In genomic region chr11:48004456-48004855, GRCh38 we compare ENCODE assay signal across 10 cellular contexts. TPM values are rescaled to one million over a fixed set of nuclear protein-coding genes. Genes with fewer than 3 reads are reported as not detected.
A peak's percentile ranks its signal among the peaks of the same experiment; 100 is the strongest.
DNase-seq lines count a peak whose midpoint lies in the region; ATAC-seq and TF ChIP-seq lines count a peak whose summit lies in the region.
"Had no signal": no experiment of that assay in that cellular context is flagged by ENCODE, and none has a peak within 500 bp of the region (broad histone marks: within the 10 kb centered on the region; RNA-seq: fewer than 3 reads in every experiment).

No MANE protein-coding gene starts in this region.

- no peak for DNase-seq in stimulated activated naive CD8-positive, alpha-beta T cell treated with anti-CD3 and anti-CD28 coated beads, Interleukin-15, Interleukin-2, amounts not matched to agents 100 U/mL and 50 U/mL, for 24 hours
- DNase-seq in activated CD8-positive, alpha-beta T cell treated with anti-CD3 and anti-CD28 coated beads for 36 hours, result peak; percentile 40
- DNase-seq in mesenchymal stem cell (no peak), MV-4-11 (lab: John Stamatoyannopoulos, UW) (no peak), kidney glomerular epithelial cell (lab: John Stamatoyannopoulos, UW) (no peak), globus pallidus (ENCODE audit: low spot score) (no peak), foreskin fibroblast (no peak)
- DNase-seq: BE2C, NCI-H1436 treated with DMSO at 0.1 percent for 48 hours had no signal

- no peaks in the 10 kb centered on the region for H3K36me3 Mint-ChIP-seq in stimulated activated naive CD8-positive, alpha-beta T cell treated with anti-CD3 and anti-CD28 coated beads, Interleukin-15, Interleukin-2, amounts not matched to agents 100 ng/mL and 50 ng/mL, for 24 hours (ENCODE audit: low read depth)
- peaks cover 2% of the 10 kb centered on the region for H3K36me3 Mint-ChIP-seq in activated CD8-positive, alpha-beta T cell treated with anti-CD3 and anti-CD28 coated beads for 36 hours (ENCODE audit: low read depth)

- peak overlapping the region; percentile 99 for H3K27ac Mint-ChIP-seq in stimulated activated naive CD8-positive, alpha-beta T cell treated with anti-CD3 and anti-CD28 coated beads, Interleukin-15, Interleukin-2, amounts not matched to agents 100 ng/mL and 50 ng/mL, for 24 hours
- peak overlapping the region; percentile 98 for H3K27ac Mint-ChIP-seq in activated CD8-positive, alpha-beta T cell treated with anti-CD3 and anti-CD28 coated beads for 36 hours

- no peak overlapping the region for H3K4me2 ChIP-seq in mesenchymal stem cell (ENCODE audit: low read length, poor library complexity, severe bottlenecking)

- no peak overlapping the region for H3K27ac ChIP-seq in mesenchymal stem cell (ENCODE audit: low read length, poor library complexity, severe bottlenecking)

- no peak overlapping the region for H3K23ac ChIP-seq in mesenchymal stem cell (ENCODE audit: low read length in 2 of 2)

- no peaks in the 10 kb centered on the region for H3K9me3 ChIP-seq in mesenchymal stem cell (ENCODE audit: control insufficient read depth, low read length)
- H3K9me3 ChIP-seq: BE2C had no signal

- no peak overlapping the region for H3K4me3 ChIP-seq in mesenchymal stem cell (ENCODE audit: insufficient read depth in 1 of 2, low read depth in 1 of 2, low read length in 2 of 2)
- no peak overlapping the region for H3K4me3 ChIP-seq in foreskin fibroblast (ENCODE audit: low read depth in 1 of 2, low read length in 2 of 2)

- no peak overlapping the region for H3K18ac ChIP-seq in mesenchymal stem cell (ENCODE audit: low read depth in 1 of 2, low read length in 2 of 2)

- peaks cover 98% of the 10 kb centered on the region for H3K4me1 Mint-ChIP-seq in stimulated activated naive CD8-positive, alpha-beta T cell treated with anti-CD3 and anti-CD28 coated beads, Interleukin-15, Interleukin-2, amounts not matched to agents 100 ng/mL and 50 ng/mL, for 24 hours (ENCODE audit: low read depth)
- peaks cover 79% of the 10 kb centered on the region for H3K4me1 Mint-ChIP-seq in activated CD8-positive, alpha-beta T cell treated with anti-CD3 and anti-CD28 coated beads for 36 hours (ENCODE audit: low read depth)

- no peak overlapping the region for H4K91ac ChIP-seq in mesenchymal stem cell (ENCODE audit: low read length)

- TF ChIP-seq CTCF in activated CD8-positive, alpha-beta T cell treated with anti-CD3 and anti-CD28 coated beads for 36 hours (IDR thresholded peaks at IDR 0.05), result no peak
- no peak for TF ChIP-seq CTCF in foreskin fibroblast (IDR thresholded peaks at IDR 0.05; ENCODE audit: low read depth, low read length)

- WGBS in mesenchymal stem cell, result 100% methylated on average over 1 of the region's 2 CpGs

- POLR2A ChIA-PET in activated CD8-positive, alpha-beta T cell treated with anti-CD3 and anti-CD28 coated beads for 36 hours (lab: Charles Lee), result interaction anchor here (0.9 to 1.8 kb wide), 4 partner anchors 11 to 21 kb away, joined by 3 to 5 read pairs (median 4); no protein-coding TSS in a partner anchor

- H2AFZ ChIP-seq in mesenchymal stem cell (ENCODE audit: low read depth, low read length), result no peak overlapping the region

- H3K4ac ChIP-seq in mesenchymal stem cell (ENCODE audit: low read depth in 1 of 2, low read length in 2 of 2), result no peak overlapping the region

- no peak overlapping the region for H2BK120ac ChIP-seq in mesenchymal stem cell (ENCODE audit: low read depth, low read length)

- no peak for ATAC-seq in stimulated activated naive CD8-positive, alpha-beta T cell treated with anti-CD3 and anti-CD28 coated beads, Interleukin-15, Interleukin-2, amounts not matched to agents 100 U/mL and 50 U/mL, for 24 hours
- no peak for ATAC-seq in activated CD8-positive, alpha-beta T cell treated with anti-CD3 and anti-CD28 coated beads for 36 hours

- intact Hi-C loops in activated CD8-positive, alpha-beta T cell treated with anti-CD3 and anti-CD28 coated beads for 36 hours (cut with micrococcal nuclease), result no loop called here

- no peak overlapping the region for H2BK5ac ChIP-seq in mesenchymal stem cell (ENCODE audit: low read depth, low read length, poor library complexity, severe bottlenecking)

- peaks cover 0 to 3% of the 10 kb centered on the region in 2 experiments for H3K36me3 ChIP-seq in mesenchymal stem cell (ENCODE audit: control insufficient read depth in 1 of 2, insufficient read depth in 2 of 2, low read depth in 1 of 2, low read length in 2 of 2)
- H3K36me3 ChIP-seq: BE2C had no signal

- H2BK15ac ChIP-seq in mesenchymal stem cell (ENCODE audit: low read depth, poor library complexity, severe bottlenecking), result no peak overlapping the region

- no peaks in the 10 kb centered on the region for H3K27me3 ChIP-seq in mesenchymal stem cell (ENCODE audit: control insufficient read depth in 1 of 2, insufficient read depth in 1 of 2, low read length in 2 of 2)
- H3K27me3 ChIP-seq: BE2C had no signal

- no peak overlapping the region for H2AK5ac ChIP-seq in mesenchymal stem cell (ENCODE audit: low read length, severe bottlenecking)

- H3K9ac ChIP-seq in mesenchymal stem cell (ENCODE audit: low read length), result peak overlapping the region; percentile 7

- CTCF ChIA-PET in activated CD8-positive, alpha-beta T cell treated with anti-CD3 and anti-CD28 coated beads for 36 hours (lab: Charles Lee), result interaction anchor here (1.4 to 4.2 kb wide), 3 partner anchors 70 to 106 kb away, joined by 3 to 23 read pairs (median 11); no protein-coding TSS in a partner anchor

- H3K4me3 Mint-ChIP-seq in stimulated activated naive CD8-positive, alpha-beta T cell treated with anti-CD3 and anti-CD28 coated beads, Interleukin-15, Interleukin-2, amounts not matched to agents 100 ng/mL and 50 ng/mL, for 24 hours, result peak overlapping the region; percentile 48
- H3K4me3 Mint-ChIP-seq in activated CD8-positive, alpha-beta T cell treated with anti-CD3 and anti-CD28 coated beads for 36 hours, result peak overlapping the region; percentile 52

- peaks cover 44% of the 10 kb centered on the region for H3K4me1 ChIP-seq in mesenchymal stem cell (ENCODE audit: control insufficient read depth, insufficient read depth, low read depth, low read length)
- H3K4me1 ChIP-seq: BE2C had no signal

- H3K9me3 Mint-ChIP-seq in stimulated activated naive CD8-positive, alpha-beta T cell treated with anti-CD3 and anti-CD28 coated beads, Interleukin-15, Interleukin-2, amounts not matched to agents 100 ng/mL and 50 ng/mL, for 24 hours, result no peaks in the 10 kb centered on the region
- H3K9me3 Mint-ChIP-seq in activated CD8-positive, alpha-beta T cell treated with anti-CD3 and anti-CD28 coated beads for 36 hours, result no peaks in the 10 kb centered on the region

- no peak overlapping the region for H3K14ac ChIP-seq in mesenchymal stem cell (ENCODE audit: low read length in 2 of 2)

- no peaks in the 10 kb centered on the region for H3K27me3 Mint-ChIP-seq in stimulated activated naive CD8-positive, alpha-beta T cell treated with anti-CD3 and anti-CD28 coated beads, Interleukin-15, Interleukin-2, amounts not matched to agents 100 ng/mL and 50 ng/mL, for 24 hours
- no peaks in the 10 kb centered on the region for H3K27me3 Mint-ChIP-seq in activated CD8-positive, alpha-beta T cell treated with anti-CD3 and anti-CD28 coated beads for 36 hours

- no peak overlapping the region for H4K8ac ChIP-seq in mesenchymal stem cell (ENCODE audit: low read length)

- H2BK12ac ChIP-seq in mesenchymal stem cell (ENCODE audit: low read length in 2 of 2), result peak overlapping the region in 1 of 2 experiments; percentile 62

- no peaks in the 10 kb centered on the region for H3K79me1 ChIP-seq in mesenchymal stem cell (replicated peaks; ENCODE audit: low read length, poor library complexity, severe bottlenecking)

RNA-seq across cellular contexts. Expression of gene PTPRJ, which starts 24.1 kb away (rescaled TPM):
- total RNA-seq in activated CD8-positive, alpha-beta T cell treated with anti-CD3 and anti-CD28 coated beads for 36 hours, result 10 to 100 TPM; 21.5 to 23.4 TPM
- 17.1 TPM for polyA plus RNA-seq in mesenchymal stem cell (2013, experiment 1 of 2)
- polyA plus RNA-seq in mesenchymal stem cell (2013, experiment 2 of 2), result 16.8 TPM
